In the genomic region with DNA sequence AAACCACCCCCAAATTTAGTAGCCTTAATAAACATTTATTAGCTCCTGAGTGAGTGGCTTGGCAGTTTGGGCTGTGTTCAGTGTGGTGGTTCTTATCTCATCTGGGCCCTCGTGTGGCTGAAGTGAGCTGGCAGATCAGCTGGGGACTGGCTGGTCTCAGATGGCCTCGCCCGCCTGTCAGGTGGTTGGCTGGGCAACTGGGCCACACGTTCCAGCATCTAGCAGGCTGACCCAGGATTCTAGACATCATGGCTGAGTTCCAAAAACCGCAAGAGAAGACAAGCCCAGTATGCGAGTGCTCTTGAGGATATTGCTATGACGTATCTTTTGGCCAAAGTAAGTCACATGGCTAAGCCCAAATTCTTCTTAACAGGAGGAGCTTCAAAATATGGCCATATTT, we compare ENCODE assay signal across 9 cellular contexts. TPM values are rescaled to one million over a fixed set of nuclear protein-coding genes. Genes with fewer than 3 reads are reported as not detected.
A peak's percentile ranks its signal among the peaks of the same experiment; 100 is the strongest.
DNase-seq lines count a peak whose midpoint lies in the region; ATAC-seq and TF ChIP-seq lines count a peak whose summit lies in the region.
"Had no signal": no experiment of that assay in that cellular context is flagged by ENCODE, and none has a peak within 500 bp of the region (broad histone marks: within the 10 kb centered on the region; RNA-seq: fewer than 3 reads in every experiment).

No MANE protein-coding gene starts in this region.

- no peak overlapping the region for H3K4me3 Mint-ChIP-seq in activated T-helper 2 cell treated with anti-CD3 and anti-CD28 coated beads, Interferon-gamma antibody, Interleukin-2, Interleukin-4, amounts not matched to agents 10 μg/mL and 5 μg/mL and 100 μg/mL, durations not matched to agents 14 hours and 24 hours and 36 hours (ENCODE audit: low read depth)

- CTCF ChIA-PET in RWPE1 (lab: Yijun Ruan, JAX) = interaction anchor here (0.5 to 1.9 kb wide), 15 partner anchors 9 to 1124 kb away, joined by 3 to 8 read pairs (median 4); partner anchors contain the start of genes ACTL10, EIF2S2 and RALY

- peaks cover 43% of the 10 kb centered on the region for H3K36me3 Mint-ChIP-seq in activated T-helper 2 cell treated with anti-CD3 and anti-CD28 coated beads, Interferon-gamma antibody, Interleukin-2, Interleukin-4, amounts not matched to agents 10 μg/mL and 5 μg/mL and 100 μg/mL, durations not matched to agents 14 hours and 24 hours and 36 hours (ENCODE audit: low read depth)

- no peaks in the 10 kb centered on the region for H3K27me3 ChIP-seq in foreskin keratinocyte

- intact Hi-C loops in activated T-helper 2 cell treated with anti-CD3 and anti-CD28 coated beads, Interferon-gamma antibody, Interleukin-2, Interleukin-4, amounts not matched to agents 10 μg/mL and 5 μg/mL and 100 μg/mL, durations not matched to agents 14 hours and 24 hours and 36 hours (cut with micrococcal nuclease) = no loop called here

- no peaks in the 10 kb centered on the region for H3K4me1 ChIP-seq in foreskin keratinocyte

- H3K9me3 Mint-ChIP-seq in activated T-helper 2 cell treated with anti-CD3 and anti-CD28 coated beads, Interferon-gamma antibody, Interleukin-2, Interleukin-4, amounts not matched to agents 10 μg/mL and 5 μg/mL and 100 μg/mL, durations not matched to agents 14 hours and 24 hours and 36 hours = no peaks in the 10 kb centered on the region

- peak; percentile 71 for TF ChIP-seq CTCF in RWPE1 (conservative IDR thresholded peaks at IDR 0.05; ENCODE audit: low read depth)
- TF ChIP-seq CTCF in foreskin keratinocyte (conservative IDR thresholded peaks at IDR 0.05) = peak; percentile 50

- no peaks in the 10 kb centered on the region for H3K27me3 Mint-ChIP-seq in activated T-helper 2 cell treated with anti-CD3 and anti-CD28 coated beads, Interferon-gamma antibody, Interleukin-2, Interleukin-4, amounts not matched to agents 10 μg/mL and 5 μg/mL and 100 μg/mL, durations not matched to agents 14 hours and 24 hours and 36 hours (ENCODE audit: low read depth)

- peaks cover 3% of the 10 kb centered on the region for H3K4me1 Mint-ChIP-seq in activated T-helper 2 cell treated with anti-CD3 and anti-CD28 coated beads, Interferon-gamma antibody, Interleukin-2, Interleukin-4, amounts not matched to agents 10 μg/mL and 5 μg/mL and 100 μg/mL, durations not matched to agents 14 hours and 24 hours and 36 hours (ENCODE audit: low read depth)

- H3K27ac ChIP-seq in RWPE1 (peak overlapping the region; percentile 71), foreskin keratinocyte (no peak overlapping the region)
- H3K27ac ChIP-seq: HL-60 had no signal

- peak; percentile 80 for ATAC-seq in foreskin keratinocyte
- ATAC-seq in HG02885 (IDR thresholded peaks at IDR 0.05; ENCODE audit: poor library complexity, unreplicated experiment) = no peak
- no peak for ATAC-seq in GM18511 (IDR thresholded peaks at IDR 0.05; ENCODE audit: unreplicated experiment)

- H3K27ac Mint-ChIP-seq in activated T-helper 2 cell treated with anti-CD3 and anti-CD28 coated beads, Interferon-gamma antibody, Interleukin-2, Interleukin-4, amounts not matched to agents 10 μg/mL and 5 μg/mL and 100 μg/mL, durations not matched to agents 14 hours and 24 hours and 36 hours = no peak overlapping the region

- in situ Hi-C loops in G401 (cut with HindIII; ENCODE audit: low sequenced_read_pairs) = no loop called here

- POLR2A ChIA-PET in RWPE1 (lab: Yijun Ruan, JAX; ENCODE audit: low non-redundant PET) = interaction anchor here (0.7 to 1.3 kb wide), 2 partner anchors 29 to 270 kb away, joined by 4 read pairs; partner anchors contain the start of gene EIF2S2

- DNase-seq in G401 (ENCODE audit: low spot score) (peak; percentile 77), RWPE1 (ENCODE audit: low spot score) (peak; percentile 96), foreskin keratinocyte (peak; percentile 83 to 94), renal cortical epithelial cell (ENCODE audit: low read depth) (peak; percentile 53), GDM1 (lab: John Stamatoyannopoulos, UW) (no peak)
- DNase-seq in activated T-helper 2 cell treated with anti-CD3 and anti-CD28 coated beads, Interferon-gamma antibody, Interleukin-2, Interleukin-4, amounts not matched to agents 10 μg/mL and 5 μg/mL and 100 μg/mL, durations not matched to agents 14 hours and 24 hours and 36 hours (ENCODE audit: low spot score) = no peak

RNA-seq across cellular contexts. Expression of gene EIF2S2, which starts 28.9 kb away (rescaled TPM):
- 158 and 221 TPM in 2 replicates for total RNA-seq in G401 (2014; rRNA removed; shearing (Covaris generic))
- 141 and 144 TPM in 2 replicates for total RNA-seq in foreskin keratinocyte
- 129 and 135 TPM in 2 replicates for polyA plus RNA-seq in foreskin keratinocyte
- 148 and 161 TPM in 2 replicates for total RNA-seq in renal cortical epithelial cell
- 96.0 and 97.6 TPM in 2 replicates for total RNA-seq in activated T-helper 2 cell treated with anti-CD3 and anti-CD28 coated beads, Interferon-gamma antibody, Interleukin-2, Interleukin-4, amounts not matched to agents 10 μg/mL and 5 μg/mL and 100 μg/mL, durations not matched to agents 14 hours and 24 hours and 36 hours

Comparison
In these comparisons a context has a peak if more than half of its experiments do, and no peak if none do; other contexts are left out.
1. DNase-seq: peak in G401 (single experiment), RWPE1 (single experiment), foreskin keratinocyte (2 of 2) and renal cortical epithelial cell (single experiment); none in activated T-helper 2 cell treated with anti-CD3 and anti-CD28 coated beads, Interferon-gamma antibody, Interleukin-2, Interleukin-4, amounts not matched to agents 10 μg/mL and 5 μg/mL and 100 μg/mL, durations not matched to agents 14 hours and 24 hours and 36 hours (single experiment) and GDM1 (single experiment).